In the genomic region with DNA sequence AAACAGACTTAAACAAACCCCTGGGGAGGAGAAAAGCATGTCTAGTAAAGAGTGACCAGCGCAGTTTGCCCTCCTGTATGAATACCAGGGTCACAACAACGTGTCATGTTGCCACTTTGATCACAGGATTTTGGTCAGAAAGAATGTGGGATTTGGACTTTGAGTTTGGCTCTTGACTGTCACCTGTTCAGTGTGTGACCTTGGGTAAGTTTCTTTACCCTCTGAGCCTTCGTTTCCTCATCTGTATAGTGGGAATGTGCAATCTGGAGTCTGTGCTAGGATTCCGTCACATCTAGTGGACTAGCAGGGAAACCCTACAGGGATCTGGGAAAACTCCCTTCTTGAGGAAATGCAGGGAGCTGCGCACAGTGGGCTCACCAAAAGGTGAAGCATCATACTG, we compare ENCODE assay signal across 22 cellular contexts.
"Had no signal": no experiment of that assay in that cellular context is flagged by ENCODE, and none has a peak within 500 bp of the region (broad histone marks: within the 10 kb centered on the region; RNA-seq: fewer than 3 reads in every experiment).

No MANE protein-coding gene starts in this region.

- H3K27ac ChIP-seq: dorsolateral prefrontal cortex, epithelial cell of prostate, gastrocnemius medialis, parathyroid adenoma, skin epidermis, spleen, testis, tibial artery had no signal

- DNase-seq: central memory CD4-positive, alpha-beta T cell; dorsolateral prefrontal cortex; effector CD4-positive, alpha-beta T cell; foreskin fibroblast; gastrocnemius medialis; head of caudate nucleus; hippocampal formation; left colon; natural killer cell; spleen; stimulated activated CD4-positive, alpha-beta T cell treated with anti-CD3 and anti-CD28 coated beads, Interleukin-4, amount 100 ng/mL, for 4 hours; stimulated activated naive CD8-positive, alpha-beta T cell treated with anti-CD3 and anti-CD28 coated beads, Interleukin-15, Interleukin-2, amounts not matched to agents 100 U/mL and 50 U/mL, for 24 hours; substantia nigra; testis; tibial artery had no signal

- H3K27me3 ChIP-seq: dorsolateral prefrontal cortex, gastrocnemius medialis, spleen, testis, tibial artery had no signal

- H3K4me1 ChIP-seq: parathyroid adenoma, testis had no signal

- H3K4me3 ChIP-seq: dorsolateral prefrontal cortex, gastrocnemius medialis, skin epidermis, spleen, testis, tibial artery had no signal

- H3K9ac ChIP-seq: parathyroid adenoma had no signal

- H3K36me3 ChIP-seq: gastrocnemius medialis, spleen, tibial artery had no signal

- FAIRE-seq: colon, islet of Langerhans had no signal

- ATAC-seq: esophagus mucosa; gastrocnemius medialis; left colon; stimulated activated memory B cell treated with anti-CD40 and anti-IgM and Interleukin-4, amounts not matched to agents 10 μg/mL and 1 μg/mL and 100 μg/mL, for 72 hours; stimulated activated naive CD8-positive, alpha-beta T cell treated with anti-CD3 and anti-CD28 coated beads, Interleukin-15, Interleukin-2, amounts not matched to agents 100 U/mL and 50 U/mL, for 24 hours had no signal

- H3K9me3 ChIP-seq: gastrocnemius medialis, spleen, testis, tibial artery had no signal

- H2AFZ ChIP-seq: parathyroid adenoma had no signal

- H3K79me2 ChIP-seq: parathyroid adenoma had no signal
